In the genomic region with DNA sequence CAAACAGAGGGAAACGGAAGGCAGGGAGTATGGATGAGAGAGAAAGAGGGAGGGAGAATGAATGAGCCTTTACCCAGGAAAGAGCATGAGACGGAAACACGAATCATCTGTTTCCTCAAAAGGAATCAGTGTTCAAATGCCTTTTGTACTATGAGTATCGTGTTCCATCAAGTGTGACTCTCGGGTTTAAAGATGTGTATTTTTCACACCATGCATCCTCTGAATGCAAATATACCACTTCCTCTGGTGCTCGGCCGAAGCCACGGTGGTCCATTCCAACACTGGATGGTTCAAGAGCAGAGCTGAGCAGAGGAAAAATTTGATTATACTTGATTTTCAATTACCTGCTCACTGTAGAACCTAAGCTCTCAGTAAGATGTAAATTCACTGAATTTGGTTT, we compare ENCODE assay signal across 21 cellular contexts.
DNase-seq lines count a peak whose midpoint lies in the region; ATAC-seq and TF ChIP-seq lines count a peak whose summit lies in the region.
"Had no signal": no experiment of that assay in that cellular context is flagged by ENCODE, and none has a peak within 500 bp of the region (broad histone marks: within the 10 kb centered on the region; RNA-seq: fewer than 3 reads in every experiment).

No MANE protein-coding gene starts in this region.

- H3K27ac ChIP-seq in PC-9, result no peak overlapping the region
- no peak overlapping the region for H3K27ac ChIP-seq in uterus
- H3K27ac ChIP-seq: RWPE1 had no signal

- H3K9me3 Mint-ChIP-seq in endothelial cell (ENCODE audit: unreplicated experiment), result no peaks in the 10 kb centered on the region

- BruUV-seq in PC-9 (replicated peaks; lab: Mats Ljungman, UMichigan), result no TSS peak

- H3K27ac Mint-ChIP-seq in endothelial cell (ENCODE audit: unreplicated experiment), result peak overlapping the region; percentile 53

- H3K36me3 ChIP-seq in Loucy (ENCODE audit: insufficient read depth, low read length) (no peaks in the 10 kb centered on the region), PC-9 (ENCODE audit: low read depth) (no peaks in the 10 kb centered on the region), uterus (no peaks in the 10 kb centered on the region)
- H3K36me3 ChIP-seq: HAP-1 had no signal

- no peak overlapping the region for H2AFZ ChIP-seq in Loucy (ENCODE audit: low read length)
- H2AFZ ChIP-seq in PC-9, result no peak overlapping the region

- H4K20me1 ChIP-seq in Loucy (ENCODE audit: insufficient read depth, low read length, poor library complexity, severe bottlenecking) (no peaks in the 10 kb centered on the region), PC-9 (ENCODE audit: insufficient read depth) (no peaks in the 10 kb centered on the region)

- H3K4me2 ChIP-seq in Loucy (ENCODE audit: low read depth, low read length, poor library complexity, severe bottlenecking), result peak overlapping the region; percentile 36
- H3K4me2 ChIP-seq in PC-9, result no peak overlapping the region

- no peaks in the 10 kb centered on the region for H3K79me2 ChIP-seq in Loucy (ENCODE audit: insufficient read depth, low read length)
- H3K79me2 ChIP-seq in PC-9 (ENCODE audit: low read depth), result no peaks in the 10 kb centered on the region

- DNase-seq in endothelial cell (ENCODE audit: low spot score) (no peak), foreskin melanocyte (no peak), PC-9 (no peak), uterus (no peak)
- DNase-seq: DMS79 treated with DMSO at 0.1 percent for 48 hours, KBM-7, NCI-H1417, NCI-H187, NCI-H2107, NCI-H2227 treated with DMSO at 0.1 percent for 48 hours, NCI-H510A treated with DMSO at 0.1 percent for 48 hours, NCI-H774, PC-3, SIG-M5 had no signal

- H3K4me3 Mint-ChIP-seq in endothelial cell (ENCODE audit: unreplicated experiment), result no peak overlapping the region

- no peaks in the 10 kb centered on the region for H3K36me3 Mint-ChIP-seq in endothelial cell (ENCODE audit: low read depth, unreplicated experiment)

- H3K27me3 ChIP-seq in Loucy (ENCODE audit: insufficient read depth, low read length, poor library complexity, severe bottlenecking), result no peaks in the 10 kb centered on the region
- H3K27me3 ChIP-seq in PC-9 (ENCODE audit: insufficient read depth, low read depth), result no peaks in the 10 kb centered on the region
- H3K27me3 ChIP-seq in uterus, result no peaks in the 10 kb centered on the region

- no peak overlapping the region for H3K9ac ChIP-seq in Loucy (ENCODE audit: low read depth, low read length, poor library complexity, severe bottlenecking)

- ATAC-seq in GM18502 (IDR thresholded peaks at IDR 0.05; ENCODE audit: poor library complexity, unreplicated experiment) (peak; percentile 62), GM21423 (IDR thresholded peaks at IDR 0.05; ENCODE audit: unreplicated experiment) (peak; percentile 64)
- ATAC-seq: HepG2, PC-3, SK-N-SH treated with all-trans-retinoic acid at 6 μM for 48 hours had no signal

- TF ChIP-seq CTCF in Loucy (conservative IDR thresholded peaks at IDR 0.05; ENCODE audit: low read length), result no peak
- TF ChIP-seq CTCF in endothelial cell (IDR thresholded peaks at IDR 0.05; ENCODE audit: unreplicated experiment), result no peak
- TF ChIP-seq CTCF in PC-9 (conservative IDR thresholded peaks at IDR 0.05), result no peak
- TF ChIP-seq CTCF in uterus (IDR thresholded peaks at IDR 0.05), result no peak

- H3K4me3 ChIP-seq in Loucy (ENCODE audit: low read length, poor library complexity, severe bottlenecking) (peak overlapping the region; percentile 1), PC-9 (no peak overlapping the region), uterus (no peak overlapping the region)
- H3K4me3 ChIP-seq: HAP-1 had no signal

- no peaks in the 10 kb centered on the region for H3K27me3 Mint-ChIP-seq in endothelial cell (ENCODE audit: unreplicated experiment)

- H3K9me2 ChIP-seq in Loucy (replicated peaks; ENCODE audit: low read depth, low read length) (no peaks in the 10 kb centered on the region), PC-9 (ENCODE audit: insufficient read depth) (0 out of 2 replicates have a peak, but pooled peaks cover under 1% of the 10 kb centered on the region)

- no peaks in the 10 kb centered on the region for H3K9me3 ChIP-seq in Loucy (ENCODE audit: insufficient read depth, low read depth, low read length)
- peaks cover 5% of the 10 kb centered on the region; the same call in 1 of the 2 replicates for H3K9me3 ChIP-seq in PC-9 (ENCODE audit: insufficient read depth, low read depth)
- no peaks in the 10 kb centered on the region for H3K9me3 ChIP-seq in uterus
- H3K9me3 ChIP-seq: HAP-1 had no signal

- CTCF ChIA-PET in PC-9 (lab: Charles Lee), result no interaction called here

- peaks cover 21% of the 10 kb centered on the region for H3K4me1 ChIP-seq in Loucy (ENCODE audit: insufficient read depth, low read length, poor library complexity, severe bottlenecking)
- no peaks in the 10 kb centered on the region for H3K4me1 ChIP-seq in PC-9 (replicated peaks; ENCODE audit: insufficient read depth)
- H3K4me1 ChIP-seq in uterus, result no peaks in the 10 kb centered on the region
- H3K4me1 ChIP-seq: HAP-1 had no signal

- H3K4me1 Mint-ChIP-seq in endothelial cell (ENCODE audit: unreplicated experiment), result peaks cover 18% of the 10 kb centered on the region

- POLR2A ChIA-PET in PC-9 (lab: Charles Lee; ENCODE audit: unreplicated experiment), result interaction anchor here (0.6 to 0.7 kb wide), 2 partner anchors 421 to 537 kb away, joined by 3 to 7 read pairs; no protein-coding TSS in a partner anchor

- TF ChIP-seq POLR2A in uterus (IDR thresholded peaks at IDR 0.05), result no peak

- intact Hi-C loops in PC-9 (cut with micrococcal nuclease; ENCODE audit: unreplicated experiment) (no loop called here), uterus (cut with DNase I; ENCODE audit: low total_unique reads) (no loop called here)

- H3F3A ChIP-seq in Loucy (ENCODE audit: low read depth) (no peaks in the 10 kb centered on the region), PC-9 (ENCODE audit: insufficient read depth, low read depth) (no peaks in the 10 kb centered on the region)
